ENCODE assay signal across 1 cellular context in the genomic region with DNA sequence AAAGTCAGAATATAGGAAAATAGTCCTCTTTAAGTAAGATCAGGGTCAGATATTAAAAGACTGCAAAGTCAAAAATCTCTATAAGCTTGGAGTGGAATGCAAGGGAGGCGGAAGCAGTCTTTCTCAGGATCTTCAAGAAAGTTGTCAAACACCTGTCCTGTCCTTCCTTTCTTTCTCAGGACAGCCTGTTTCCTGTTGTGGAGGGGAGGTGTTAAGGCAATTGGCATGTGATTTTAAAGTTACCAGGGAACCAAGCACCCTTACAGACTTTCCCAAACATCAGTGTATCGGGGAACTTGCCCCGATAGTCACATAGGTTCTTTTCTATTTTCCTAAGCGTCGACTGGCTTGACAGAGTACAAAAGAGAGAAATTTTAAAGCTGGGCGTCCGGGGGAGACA.
TF ChIP-seq lines count a peak whose summit lies in the region.

No MANE protein-coding gene starts in this region.

TF ChIP-seq in WTC11, 78 proteins besides CTCF, POLR2A, EP300 and RAD21 (continued from another document):
- TF ChIP-seq, protein P1, sequence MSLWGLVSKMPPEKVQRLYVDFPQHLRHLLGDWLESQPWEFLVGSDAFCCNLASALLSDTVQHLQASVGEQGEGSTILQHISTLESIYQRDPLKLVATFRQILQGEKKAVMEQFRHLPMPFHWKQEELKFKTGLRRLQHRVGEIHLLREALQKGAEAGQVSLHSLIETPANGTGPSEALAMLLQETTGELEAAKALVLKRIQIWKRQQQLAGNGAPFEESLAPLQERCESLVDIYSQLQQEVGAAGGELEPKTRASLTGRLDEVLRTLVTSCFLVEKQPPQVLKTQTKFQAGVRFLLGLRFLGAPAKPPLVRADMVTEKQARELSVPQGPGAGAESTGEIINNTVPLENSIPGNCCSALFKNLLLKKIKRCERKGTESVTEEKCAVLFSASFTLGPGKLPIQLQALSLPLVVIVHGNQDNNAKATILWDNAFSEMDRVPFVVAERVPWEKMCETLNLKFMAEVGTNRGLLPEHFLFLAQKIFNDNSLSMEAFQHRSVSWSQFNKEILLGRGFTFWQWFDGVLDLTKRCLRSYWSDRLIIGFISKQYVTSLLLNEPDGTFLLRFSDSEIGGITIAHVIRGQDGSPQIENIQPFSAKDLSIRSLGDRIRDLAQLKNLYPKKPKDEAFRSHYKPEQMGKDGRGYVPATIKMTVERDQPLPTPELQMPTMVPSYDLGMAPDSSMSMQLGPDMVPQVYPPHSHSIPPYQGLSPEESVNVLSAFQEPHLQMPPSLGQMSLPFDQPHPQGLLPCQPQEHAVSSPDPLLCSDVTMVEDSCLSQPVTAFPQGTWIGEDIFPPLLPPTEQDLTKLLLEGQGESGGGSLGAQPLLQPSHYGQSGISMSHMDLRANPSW (CRISPR knock-in tag; conservative IDR thresholded peaks at IDR 0.05; ENCODE audit: low read depth): no peak
- TF ChIP-seq, protein P2, sequence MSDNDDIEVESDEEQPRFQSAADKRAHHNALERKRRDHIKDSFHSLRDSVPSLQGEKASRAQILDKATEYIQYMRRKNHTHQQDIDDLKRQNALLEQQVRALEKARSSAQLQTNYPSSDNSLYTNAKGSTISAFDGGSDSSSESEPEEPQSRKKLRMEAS (CRISPR knock-in tag; IDR thresholded peaks at IDR 0.05): no peak
